In genomic region chr7:98125758-98126157, GRCh38 we compare ENCODE assay signal across 14 cellular contexts. TPM values are rescaled to one million over a fixed set of nuclear protein-coding genes. Genes with fewer than 3 reads are reported as not detected.
DNase-seq lines count a peak whose midpoint lies in the region; ATAC-seq, FAIRE-seq and TF ChIP-seq lines count a peak whose summit lies in the region.
"Had no signal": no experiment of that assay in that cellular context is flagged by ENCODE, and none has a peak within 500 bp of the region (broad histone marks: within the 10 kb centered on the region; RNA-seq: fewer than 3 reads in every experiment).

No MANE protein-coding gene starts in this region.

- H3K27ac ChIP-seq in BLaER1 treated with 17β-estradiol and CSF1 and Interleukin-3, amounts not matched to agents 10 nM and 100 nM = peak overlapping the region in 7 of 11 experiments; percentile 11 to 95 (median 57); a peak in 12 of 22 replicates
- H3K27ac ChIP-seq in HL-60 (replicated peaks) (no peak overlapping the region), lower lobe of right lung (no peak overlapping the region)
- H3K27ac ChIP-seq: SJSA1 had no signal

- no peak for FAIRE-seq in HTR-8/SVneo (lab: Jason Lieb, UNC)

- TF ChIP-seq CTCF in HL-60 (IDR thresholded peaks at IDR 0.05; ENCODE audit: insufficient read depth, low read length) (no peak), lower lobe of right lung (IDR thresholded peaks at IDR 0.05) (no peak)

- peaks cover 0 to 100% (median 0%) of the 10 kb centered on the region in 11 experiments; a peak in 5 of 22 replicates for H3K27me3 ChIP-seq in BLaER1 treated with 17β-estradiol and CSF1 and Interleukin-3, amounts not matched to agents 10 nM and 100 nM
- H3K27me3 ChIP-seq in HL-60 (ENCODE audit: insufficient read depth, poor library complexity, severe bottlenecking) (peaks cover 24% of the 10 kb centered on the region), lower lobe of right lung (ENCODE audit: low read depth) (no peaks in the 10 kb centered on the region)
- H3K27me3 ChIP-seq: SJSA1 had no signal

- H3K9me3 ChIP-seq in BLaER1 treated with 17β-estradiol and CSF1 and Interleukin-3, amounts not matched to agents 10 nM and 100 nM (replicated peaks in 1 of 11) = no peaks in the 10 kb centered on the region
- no peaks in the 10 kb centered on the region for H3K9me3 ChIP-seq in lower lobe of right lung
- H3K9me3 ChIP-seq: SJSA1 had no signal

- H3K4me3 ChIP-seq in BLaER1 treated with 17β-estradiol and CSF1 and Interleukin-3, amounts not matched to agents 10 nM and 100 nM = no peak overlapping the region
- H3K4me3 ChIP-seq in HL-60 (replicated peaks; ENCODE audit: insufficient read depth, low read length) = no peak overlapping the region
- H3K4me3 ChIP-seq in lower lobe of right lung = no peak overlapping the region
- H3K4me3 ChIP-seq: SJSA1 had no signal

- H3K9ac ChIP-seq in BLaER1 treated with 17β-estradiol and CSF1 and Interleukin-3, amounts not matched to agents 10 nM and 100 nM = no peak overlapping the region

- H4K20me1 ChIP-seq in BLaER1 treated with 17β-estradiol and CSF1 and Interleukin-3, amounts not matched to agents 10 nM and 100 nM = peaks cover 0 to 100% (median 38%) of the 10 kb centered on the region in 11 experiments; a peak in 16 of 22 replicates

- peaks cover 16 to 82% (median 52%) of the 10 kb centered on the region in 10 experiments for H3K4me1 ChIP-seq in BLaER1 treated with 17β-estradiol and CSF1 and Interleukin-3, amounts not matched to agents 10 nM and 100 nM
- H3K4me1 ChIP-seq in lower lobe of right lung = peaks cover 25% of the 10 kb centered on the region

- peaks cover 0 to 13% (median 6%) of the 10 kb centered on the region in 11 experiments; a peak in 7 of 22 replicates for H3K36me3 ChIP-seq in BLaER1 treated with 17β-estradiol and CSF1 and Interleukin-3, amounts not matched to agents 10 nM and 100 nM
- H3K36me3 ChIP-seq in lower lobe of right lung = no peaks in the 10 kb centered on the region
- H3K36me3 ChIP-seq: SJSA1 had no signal

- peak overlapping the region in 9 of 11 experiments; percentile 8 to 75 (median 53); a peak in 15 of 22 replicates for H3K4me2 ChIP-seq in BLaER1 treated with 17β-estradiol and CSF1 and Interleukin-3, amounts not matched to agents 10 nM and 100 nM

- DNase-seq in HL-60 (ENCODE audit: low read depth in 1 of 2, low spot score in 1 of 2) = peak; percentile 17 to 72
- DNase-seq in NOMO-1 treated with dmso at 0.1 percent for 144 hours (lab: John Stamatoyannopoulos, UW; ENCODE audit: unreplicated experiment) = peak; percentile 74
- DNase-seq in lower lobe of right lung = no peak
- DNase-seq in cerebellar nuclear complex (lab: John Stamatoyannopoulos, UW) = no peak
- DNase-seq in HTR-8/SVneo (ENCODE audit: insufficient read length, low spot score) = no peak
- DNase-seq: Calu3; CD4-positive, alpha-beta memory T cell; DMS53; H9; NCI-H510A treated with DMSO at 0.1 percent for 48 hours; NCI-H82 had no signal

- peak; percentile 44 to 60 for ATAC-seq in lower lobe of right lung
- ATAC-seq in HG03354 (IDR thresholded peaks at IDR 0.05; ENCODE audit: poor library complexity, severe bottlenecking, unreplicated experiment) = no peak

- intact Hi-C loops in lower lobe of right lung (cut with DNase I) = no loop called here

RNA-seq across cellular contexts. Expression of gene LMTK2, which starts 19.1 kb away (rescaled TPM):
- total RNA-seq in lower lobe of right lung = 24.5 TPM

Comparison
In these comparisons a context has a peak if more than half of its experiments do, and no peak if none do; other contexts are left out.
1. H3K27ac ChIP-seq: peak in BLaER1 treated with 17β-estradiol and CSF1 and Interleukin-3, amounts not matched to agents 10 nM and 100 nM (7 of 11); none in HL-60 (single experiment) and lower lobe of right lung (single experiment).
2. DNase-seq: peak in HL-60 (2 of 2) and NOMO-1 treated with dmso at 0.1 percent for 144 hours (single experiment); none in lower lobe of right lung (single experiment), cerebellar nuclear complex (0 of 2) and HTR-8/SVneo (single experiment).